ENCODE assay signal across 28 cellular contexts in genomic region chr1:92795166-92795565, GRCh38. TPM values are rescaled to one million over a fixed set of nuclear protein-coding genes. Genes with fewer than 3 reads are reported as not detected.
A peak's percentile ranks its signal among the peaks of the same experiment; 100 is the strongest.
DNase-seq lines count a peak whose midpoint lies in the region; ATAC-seq and TF ChIP-seq lines count a peak whose summit lies in the region.
"Had no signal": no experiment of that assay in that cellular context is flagged by ENCODE, and none has a peak within 500 bp of the region (broad histone marks: within the 10 kb centered on the region; RNA-seq: fewer than 3 reads in every experiment).

No MANE protein-coding gene starts in this region.

- no peak overlapping the region for H3K4me3 ChIP-seq in GM23248
- H3K4me3 ChIP-seq: A549, adrenal gland, cardiac muscle cell, gastrocnemius medialis, ovary had no signal

- WGBS in GM23248 (ENCODE audit: low coverage in 1 of 2, low lambda C conversion rate in 2 of 2, missing lambda C conversion rate in 2 of 2), 2 experiments = 58 to 66% methylated on average over 4 of the region's 4 CpGs

- H3K27ac ChIP-seq in GM23248 = no peak overlapping the region
- H3K27ac ChIP-seq: A549, adrenal gland, cardiac muscle cell, gastrocnemius medialis, ovary had no signal

- peaks cover 11% of the 10 kb centered on the region for H3K4me1 Mint-ChIP-seq in neural crest cell
- H3K4me1 Mint-ChIP-seq: mesothelial cell of epicardium had no signal

- peak; percentile 51; the same call in 2 of the 3 replicates for ATAC-seq in SK-N-SH treated with all-trans-retinoic acid at 6 μM for 48 hours
- ATAC-seq in HG03378 (IDR thresholded peaks at IDR 0.05; ENCODE audit: unreplicated experiment) = no peak
- no peak for ATAC-seq in HG03139 (IDR thresholded peaks at IDR 0.05; ENCODE audit: unreplicated experiment)
- ATAC-seq: A549; activated CD4-positive, alpha-beta T cell treated with anti-CD3 and anti-CD28 coated beads for 36 hours; gastrocnemius medialis; left ventricle myocardium superior; natural killer cell treated with Interleukin-12 subunit alpha and Interleukin-12 subunit beta and Interleukin-15 and Interleukin-18, amount 100 ng/mL, for 72 hours had no signal

- 0 out of 2 replicates have a peak, but pooled peaks cover 11% of the 10 kb centered on the region for H3K4me1 ChIP-seq in GM23248 (ENCODE audit: insufficient read depth)
- H3K4me1 ChIP-seq: adrenal gland had no signal

- no peaks in the 10 kb centered on the region for H3K36me3 Mint-ChIP-seq in neural crest cell (ENCODE audit: low read depth)
- H3K36me3 Mint-ChIP-seq: mesothelial cell of epicardium; natural killer cell treated with Interleukin-12 subunit alpha and Interleukin-12 subunit beta and Interleukin-15 and Interleukin-18, amount 100 ng/mL, for 72 hours had no signal

- H3K9me3 Mint-ChIP-seq in neural crest cell = no peaks in the 10 kb centered on the region
- H3K9me3 Mint-ChIP-seq: activated T-cell treated with anti-CD3 and anti-CD28 coated beads, Interleukin-2, amount 50 U/mL, for 24 hours; dendritic cell treated with granulocyte-macrophage colony-stimulating factor and Interleukin-4, amounts not matched to agents 40 ng/mL and 50 ng/mL, for 4 days; natural killer cell treated with Interleukin-12 subunit alpha and Interleukin-12 subunit beta and Interleukin-15 and Interleukin-18, amount 100 ng/mL, for 72 hours; stimulated activated naive CD8-positive, alpha-beta T cell treated with anti-CD3 and anti-CD28 coated beads, Interleukin-15, Interleukin-2, amounts not matched to agents 100 ng/mL and 50 ng/mL, for 24 hours; T-helper 1 cell treated with Interleukin-12 subunit alpha and Interleukin-12 subunit beta and Interleukin-4 antibody, amounts not matched to agents 30 μg/mL and 1 μg/mL, for 36 hours had no signal

- H3K4me2 ChIP-seq in GM23248 (ENCODE audit: unreplicated experiment) = peak overlapping the region; percentile 12
- H3K4me2 ChIP-seq: A549 had no signal

- peak overlapping the region; percentile 12 for H3K27ac Mint-ChIP-seq in neural crest cell (ENCODE audit: unreplicated experiment)
- H3K27ac Mint-ChIP-seq: activated CD4-positive, alpha-beta T cell treated with anti-CD3 and anti-CD28 coated beads for 36 hours; activated T-cell treated with anti-CD3 and anti-CD28 coated beads, Interleukin-2, amount 50 U/mL, for 24 hours; dendritic cell treated with granulocyte-macrophage colony-stimulating factor and Interleukin-4, amounts not matched to agents 40 ng/mL and 50 ng/mL, for 4 days; mesothelial cell of epicardium; natural killer cell treated with Interleukin-12 subunit alpha and Interleukin-12 subunit beta and Interleukin-15 and Interleukin-18, amount 100 ng/mL, for 72 hours; stimulated activated naive CD8-positive, alpha-beta T cell treated with anti-CD3 and anti-CD28 coated beads, Interleukin-15, Interleukin-2, amounts not matched to agents 100 ng/mL and 50 ng/mL, for 24 hours; T-helper 1 cell treated with Interleukin-12 subunit alpha and Interleukin-12 subunit beta and Interleukin-4 antibody, amounts not matched to agents 30 μg/mL and 1 μg/mL, for 36 hours had no signal

- peak; percentile 71 for DNase-seq in GM23248
- peak; percentile 87 for DNase-seq in fibroblast of gingiva (ENCODE audit: low read depth)
- no peak for DNase-seq in neural crest cell (ENCODE audit: low read depth, low spot score)
- no peak for DNase-seq in NOMO-1 treated with dmso at 0.1 percent for 144 hours (lab: John Stamatoyannopoulos, UW; ENCODE audit: unreplicated experiment)
- DNase-seq in GOT3 (lab: John Stamatoyannopoulos, UW) = no peak
- DNase-seq: activated CD4-positive, alpha-beta T cell treated with anti-CD3 and anti-CD28 coated beads for 36 hours; activated T-cell treated with anti-CD3 and anti-CD28 coated beads, Interleukin-2, amount 50 U/mL, for 24 hours; adrenal gland; gastrocnemius medialis; GF-D8; hippocampal formation; islet precursor cell; KBM-7; left ventricle myocardium superior; NCI-H1694 treated with DMSO at 0.1 percent for 48 hours; NCI-H524 treated with DMSO at 0.1 percent for 48 hours; ovary; trophoblast cell had no signal

- no peak overlapping the region for H3K4me3 Mint-ChIP-seq in neural crest cell
- H3K4me3 Mint-ChIP-seq: activated CD4-positive, alpha-beta T cell treated with anti-CD3 and anti-CD28 coated beads for 36 hours; activated T-cell treated with anti-CD3 and anti-CD28 coated beads, Interleukin-2, amount 50 U/mL, for 24 hours; dendritic cell treated with granulocyte-macrophage colony-stimulating factor and Interleukin-4, amounts not matched to agents 40 ng/mL and 50 ng/mL, for 4 days; mesothelial cell of epicardium; natural killer cell treated with Interleukin-12 subunit alpha and Interleukin-12 subunit beta and Interleukin-15 and Interleukin-18, amount 100 ng/mL, for 72 hours; stimulated activated naive CD8-positive, alpha-beta T cell treated with anti-CD3 and anti-CD28 coated beads, Interleukin-15, Interleukin-2, amounts not matched to agents 100 ng/mL and 50 ng/mL, for 24 hours; T-helper 1 cell treated with Interleukin-12 subunit alpha and Interleukin-12 subunit beta and Interleukin-4 antibody, amounts not matched to agents 30 μg/mL and 1 μg/mL, for 36 hours had no signal

- no peaks in the 10 kb centered on the region for H3K9me3 ChIP-seq in GM23248 (ENCODE audit: low read depth)
- H3K9me3 ChIP-seq: A549, adrenal gland, gastrocnemius medialis, ovary had no signal

- in situ Hi-C loops in GM23248 (cut with MboI) = no loop called here

- no peaks in the 10 kb centered on the region for H3K79me2 ChIP-seq in GM23248 (ENCODE audit: insufficient read depth)

- H4K20me1 ChIP-seq in GM23248 (ENCODE audit: insufficient read depth) = no peaks in the 10 kb centered on the region

- H2AFZ ChIP-seq in GM23248 = no peak overlapping the region

- H3K9ac ChIP-seq in GM23248 = no peak overlapping the region

- no peak for TF ChIP-seq CTCF in neural crest cell (conservative IDR thresholded peaks at IDR 0.05)

- H3F3A ChIP-seq in GM23248 (ENCODE audit: insufficient read depth) = peaks cover 8% of the 10 kb centered on the region

- H3K27me3 Mint-ChIP-seq in neural crest cell (ENCODE audit: low read depth) = no peaks in the 10 kb centered on the region

- no peaks in the 10 kb centered on the region for H3K27me3 ChIP-seq in GM23248 (replicated peaks; ENCODE audit: insufficient read depth)
- H3K27me3 ChIP-seq: adrenal gland, cardiac muscle cell, gastrocnemius medialis, ovary had no signal

- H3K9me2 ChIP-seq in GM23248 (ENCODE audit: insufficient read depth) = no peaks in the 10 kb centered on the region

- H3K36me3 ChIP-seq in GM23248 (ENCODE audit: low read depth) = no peaks in the 10 kb centered on the region
- H3K36me3 ChIP-seq: adrenal gland, cardiac muscle cell, gastrocnemius medialis, ovary had no signal

TF ChIP-seq in SK-N-SH treated with all-trans-retinoic acid at 6 μM for 48 hours, 23 proteins besides CTCF, POLR2A, EP300 and RAD21 (continues in another document):
- TF ChIP-seq GLIS3 (CRISPR knock-in tag; IDR thresholded peaks at IDR 0.05) = no peak
- no peak for TF ChIP-seq POU6F1 (CRISPR knock-in tag; IDR thresholded peaks at IDR 0.05; ENCODE audit: borderline replicate concordance, low read depth)
- TF ChIP-seq ZC3H10 (CRISPR knock-in tag; IDR thresholded peaks at IDR 0.05) = no peak
- no peak for TF ChIP-seq PPARA (CRISPR knock-in tag; IDR thresholded peaks at IDR 0.05; ENCODE audit: borderline replicate concordance)
- TF ChIP-seq, protein P1, sequence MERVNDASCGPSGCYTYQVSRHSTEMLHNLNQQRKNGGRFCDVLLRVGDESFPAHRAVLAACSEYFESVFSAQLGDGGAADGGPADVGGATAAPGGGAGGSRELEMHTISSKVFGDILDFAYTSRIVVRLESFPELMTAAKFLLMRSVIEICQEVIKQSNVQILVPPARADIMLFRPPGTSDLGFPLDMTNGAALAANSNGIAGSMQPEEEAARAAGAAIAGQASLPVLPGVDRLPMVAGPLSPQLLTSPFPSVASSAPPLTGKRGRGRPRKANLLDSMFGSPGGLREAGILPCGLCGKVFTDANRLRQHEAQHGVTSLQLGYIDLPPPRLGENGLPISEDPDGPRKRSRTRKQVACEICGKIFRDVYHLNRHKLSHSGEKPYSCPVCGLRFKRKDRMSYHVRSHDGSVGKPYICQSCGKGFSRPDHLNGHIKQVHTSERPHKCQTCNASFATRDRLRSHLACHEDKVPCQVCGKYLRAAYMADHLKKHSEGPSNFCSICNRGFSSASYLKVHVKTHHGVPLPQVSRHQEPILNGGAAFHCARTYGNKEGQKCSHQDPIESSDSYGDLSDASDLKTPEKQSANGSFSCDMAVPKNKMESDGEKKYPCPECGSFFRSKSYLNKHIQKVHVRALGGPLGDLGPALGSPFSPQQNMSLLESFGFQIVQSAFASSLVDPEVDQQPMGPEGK (CRISPR knock-in tag; IDR thresholded peaks at IDR 0.05; ENCODE audit: borderline replicate concordance) = no peak
- TF ChIP-seq ESRRG (CRISPR knock-in tag; IDR thresholded peaks at IDR 0.05) = no peak
- no peak for TF ChIP-seq OSR1 (CRISPR knock-in tag; IDR thresholded peaks at IDR 0.05)
- no peak for TF ChIP-seq ZNF8 (CRISPR knock-in tag; IDR thresholded peaks at IDR 0.05)

RNA-seq across cellular contexts. Expression of gene EVI5, which starts 10.3 kb away (rescaled TPM):
- total RNA-seq in GM23248 (2014; rRNA removed; shearing (Covaris generic)) = 16.5 and 24.5 TPM in 2 replicates
- polyA plus RNA-seq in GM23248 (2016; fragmentation: Nextera tagmentation; extraction: Ambion mirVana) = 18.7 and 20.0 TPM in 2 replicates
- total RNA-seq in neural crest cell = 22.8 and 24.7 TPM in 2 replicates

RNA-seq across cellular contexts. Expression of gene RPL5, which starts 36.7 kb away (rescaled TPM):
- total RNA-seq in GM23248 (2014; rRNA removed; shearing (Covaris generic)) = 1,075 and 1,127 TPM in 2 replicates
- 733 and 750 TPM in 2 replicates for polyA plus RNA-seq in GM23248 (2016; fragmentation: Nextera tagmentation; extraction: Ambion mirVana)
- 1,528 and 1,574 TPM in 2 replicates for total RNA-seq in neural crest cell

Comparison
In these comparisons a context has a peak if more than half of its experiments do, and no peak if none do; other contexts are left out.
1. DNase-seq: peak in GM23248 (single experiment) and fibroblast of gingiva (single experiment); none in neural crest cell (single experiment), NOMO-1 treated with dmso at 0.1 percent for 144 hours (single experiment) and GOT3 (single experiment).